18 cellular contexts compared by ENCODE assay signal in the genomic region with DNA sequence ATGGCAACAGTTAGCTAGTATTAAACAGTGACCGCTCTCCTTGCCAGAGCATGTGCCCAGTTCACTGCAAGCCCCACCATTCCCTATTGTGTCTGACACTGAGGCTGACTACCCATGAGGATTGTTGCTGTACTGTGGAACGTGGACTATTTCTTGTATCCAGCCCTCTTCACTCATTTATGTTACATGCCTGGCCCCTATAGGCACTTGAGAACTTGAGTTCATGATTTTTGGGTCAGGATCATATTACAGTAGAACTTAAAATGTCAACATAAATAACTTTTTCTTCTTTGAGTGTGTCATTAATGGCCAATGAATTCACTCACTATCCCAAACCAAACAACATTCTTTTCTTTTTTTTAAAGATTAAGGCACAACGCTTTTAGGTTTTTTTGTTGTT. TPM values are rescaled to one million over a fixed set of nuclear protein-coding genes. Genes with fewer than 3 reads are reported as not detected.
DNase-seq lines count a peak whose midpoint lies in the region; ATAC-seq and TF ChIP-seq lines count a peak whose summit lies in the region.
"Had no signal": no experiment of that assay in that cellular context is flagged by ENCODE, and none has a peak within 500 bp of the region (broad histone marks: within the 10 kb centered on the region; RNA-seq: fewer than 3 reads in every experiment).

No MANE protein-coding gene starts in this region.

- H2AFZ ChIP-seq in SK-N-SH (ENCODE audit: low read depth) (no peak overlapping the region), fibroblast of lung (ENCODE audit: low read length) (no peak overlapping the region)

- no peaks in the 10 kb centered on the region for H3K79me2 ChIP-seq in SK-N-SH (ENCODE audit: insufficient read depth)
- no peaks in the 10 kb centered on the region for H3K79me2 ChIP-seq in fibroblast of lung (ENCODE audit: control insufficient read depth, insufficient read depth, low read length)

- DNase-seq in SK-N-SH (no peak), OCI-M1 (lab: John Stamatoyannopoulos, UW) (peak; percentile 17), fibroblast of lung (ENCODE audit: low read depth in 2 of 2) (peak; percentile 3 to 78), renal cortical epithelial cell (ENCODE audit: low read depth) (peak; percentile 21), inferior parietal cortex (ENCODE audit: extremely low spot score) (no peak), NCI-H1105 (lab: John Stamatoyannopoulos, UW) (no peak)
- DNase-seq in stimulated activated CD4-positive, alpha-beta T cell treated with anti-CD3 and anti-CD28 coated beads, Interleukin-12 subunit alpha, Interleukin-12 subunit beta, amount 100 ng/mL, for 4 hours = no peak
- DNase-seq: activated CD4-positive, alpha-beta T cell treated with anti-CD3 and anti-CD28 coated beads, Interleukin-2, amount 50 U/mL, for 1 hour; CD4-positive, CD25-positive, alpha-beta regulatory T cell; glutamatergic neuron; left ventricle myocardium superior; NCI-H1105 treated with DMSO at 0.1 percent for 48 hours; stimulated activated naive CD4-positive, alpha-beta T cell; tibial artery had no signal

- WGBS in SK-N-SH (ENCODE audit: low lambda C conversion rate) = 79% methylated on average over 3 of the region's 3 CpGs

- H3K27me3 ChIP-seq in SK-N-SH (ENCODE audit: insufficient read depth) (no peaks in the 10 kb centered on the region; the same call in 1 of the 2 replicates), fibroblast of lung (ENCODE audit: control insufficient read depth, insufficient read depth, low read length) (no peaks in the 10 kb centered on the region)
- H3K27me3 ChIP-seq: ascending aorta, right atrium auricular region, tibial artery had no signal

- CTCF ChIA-PET in SK-N-SH (lab: Yijun Ruan, JAX) = interaction anchor here (1.4 kb wide), 1 partner anchor 44 kb away, joined by 3 read pairs; no protein-coding TSS in a partner anchor

- no peaks in the 10 kb centered on the region for H3K9me2 ChIP-seq in SK-N-SH

- H3K36me3 ChIP-seq in SK-N-SH (replicated peaks in 1 of 2; ENCODE audit: control insufficient read depth in 1 of 2, insufficient read depth in 2 of 2, low read length in 1 of 2) (no peaks in the 10 kb centered on the region), fibroblast of lung (ENCODE audit: control insufficient read depth, insufficient read depth, low read length) (no peaks in the 10 kb centered on the region)
- H3K36me3 ChIP-seq: ascending aorta, right atrium auricular region, tibial artery had no signal

- H3K9ac ChIP-seq in SK-N-SH = no peak overlapping the region
- H3K9ac ChIP-seq in fibroblast of lung (ENCODE audit: insufficient read depth, low read length) = no peak overlapping the region

- TF ChIP-seq CTCF in SK-N-SH (IDR thresholded peaks at IDR 0.05) (no peak), fibroblast of lung (conservative IDR thresholded peaks at IDR 0.05 in 1 of 2, IDR thresholded peaks at IDR 0.05 in 1 of 2; ENCODE audit: low read depth in 1 of 2, low read length in 2 of 2) (peak; percentile 10 to 37)

- TF ChIP-seq EP300 in SK-N-SH (IDR thresholded peaks at IDR 0.05; ENCODE audit: borderline replicate concordance in 1 of 2, low read depth in 1 of 2, low read length in 1 of 2) = no peak

- POLR2A ChIA-PET in SK-N-SH (lab: Yijun Ruan, JAX) = no interaction called here

- H3K4me2 ChIP-seq in SK-N-SH (no peak overlapping the region), fibroblast of lung (ENCODE audit: extremely low read depth, insufficient read depth, low read length) (no peak overlapping the region)

- no peak overlapping the region for H3K4me3 ChIP-seq in SK-N-SH (ENCODE audit: low read depth in 2 of 2, low read length in 1 of 2)
- no peak overlapping the region for H3K4me3 ChIP-seq in fibroblast of lung (replicated peaks in 1 of 4; ENCODE audit: control extremely low read depth in 1 of 4, insufficient read depth in 1 of 4, low read depth in 3 of 4, low read length in 4 of 4)
- H3K4me3 ChIP-seq: ascending aorta, right atrium auricular region, SK-N-MC, tibial artery had no signal

- H3F3A ChIP-seq in SK-N-SH (replicated peaks; ENCODE audit: insufficient read depth) = no peaks in the 10 kb centered on the region

- H4K20me1 ChIP-seq in SK-N-SH (ENCODE audit: insufficient read depth) (no peaks in the 10 kb centered on the region), fibroblast of lung (ENCODE audit: control insufficient read depth, extremely low read depth, insufficient read depth, low read length) (no peaks in the 10 kb centered on the region)

- H3K4me1 ChIP-seq in SK-N-SH (ENCODE audit: control insufficient read depth in 1 of 2, insufficient read depth in 2 of 2, low read depth in 1 of 2, low read length in 1 of 2) (no peaks in the 10 kb centered on the region), fibroblast of lung (ENCODE audit: control insufficient read depth, extremely low read depth, insufficient read depth, low read length) (no peaks in the 10 kb centered on the region)
- H3K4me1 ChIP-seq: ascending aorta, right atrium auricular region had no signal

- H3K9me3 ChIP-seq in SK-N-SH (no peaks in the 10 kb centered on the region), fibroblast of lung (ENCODE audit: control insufficient read depth, insufficient read depth, low read depth, low read length) (no peaks in the 10 kb centered on the region)
- H3K9me3 ChIP-seq: ascending aorta, right atrium auricular region, tibial artery had no signal

- no peak for TF ChIP-seq RAD21 in SK-N-SH (IDR thresholded peaks at IDR 0.05; ENCODE audit: low read length)

- 0 out of 3 replicates have a peak, but pooled peaks have one; percentile 34 for ATAC-seq in SK-N-SH treated with all-trans-retinoic acid at 6 μM for 48 hours
- ATAC-seq: left ventricle myocardium superior had no signal

- H3K27ac ChIP-seq in SK-N-SH (ENCODE audit: low read depth in 2 of 2, low read length in 1 of 2) (no peak overlapping the region), fibroblast of lung (ENCODE audit: insufficient read depth, low read length) (no peak overlapping the region)
- H3K27ac ChIP-seq: ascending aorta, right atrium auricular region, SK-N-MC, tibial artery had no signal

TF ChIP-seq in SK-N-SH treated with all-trans-retinoic acid at 6 μM for 48 hours, 23 proteins besides CTCF, POLR2A, EP300 and RAD21 (continues in another document):
- TF ChIP-seq ZNF8 (CRISPR knock-in tag; IDR thresholded peaks at IDR 0.05) (no peak), BACH2 (CRISPR knock-in tag; IDR thresholded peaks at IDR 0.05; ENCODE audit: borderline replicate concordance) (no peak), CSDC2 (CRISPR knock-in tag; IDR thresholded peaks at IDR 0.05) (no peak), TCF4 (CRISPR knock-in tag; IDR thresholded peaks at IDR 0.05; ENCODE audit: borderline replicate concordance) (no peak), RARB (CRISPR knock-in tag; IDR thresholded peaks at IDR 0.05) (no peak)

TF ChIP-seq in SK-N-SH, 30 proteins besides CTCF, POLR2A, EP300 and RAD21:
- TF ChIP-seq FOXJ3 (CRISPR knock-in tag; IDR thresholded peaks at IDR 0.05) (no peak), NRF1 (IDR thresholded peaks at IDR 0.05; ENCODE audit: low read depth, low read length) (no peak), RCOR1 (IDR thresholded peaks at IDR 0.05; ENCODE audit: low read length) (no peak), SIN3A (IDR thresholded peaks at IDR 0.05; ENCODE audit: borderline replicate concordance, low read depth, low read length) (no peak), GATA2 (CRISPR knock-in tag; IDR thresholded peaks at IDR 0.05) (no peak)

RNA-seq across cellular contexts. Expression of gene LYRM1, which starts 55.7 kb away (rescaled TPM):
- 18.1 and 21.9 TPM in 2 replicates for polyA plus RNA-seq in SK-N-SH (2012; rRNA removed)
- polyA plus RNA-seq in SK-N-SH (2012; cell fraction: cytosol; rRNA removed) = 30.9 and 32.6 TPM in 2 replicates
- polyA plus RNA-seq in SK-N-SH (2012; cell fraction: nucleus; rRNA removed) = 2.8 and 8.5 TPM in 2 replicates
- 87.1 and 131 TPM in 2 replicates for total RNA-seq in fibroblast of lung
- polyA plus RNA-seq in fibroblast of lung = 54.9 and 55.3 TPM in 2 replicates
- 39.0 and 42.7 TPM in 2 replicates for polyA plus RNA-seq in fibroblast of lung (2012)
- 1.4 TPM in 2 replicates for polyA minus RNA-seq in fibroblast of lung (ENCODE audit: low replicate concordance)
- 70.7 and 89.3 TPM in 2 replicates for total RNA-seq in renal cortical epithelial cell

RNA-seq across cellular contexts. Expression of gene DCUN1D3, which starts 56.2 kb away (rescaled TPM):
- polyA plus RNA-seq in SK-N-SH (2012; rRNA removed) = 4.7 and 6.2 TPM in 2 replicates
- polyA plus RNA-seq in SK-N-SH (2012; cell fraction: cytosol; rRNA removed) = 4.5 and 4.7 TPM in 2 replicates
- polyA plus RNA-seq in SK-N-SH (2012; cell fraction: nucleus; rRNA removed) = 6.8 and 7.8 TPM in 2 replicates
- 30.8 and 42.8 TPM in 2 replicates for total RNA-seq in fibroblast of lung
- 18.7 and 20.4 TPM in 2 replicates for polyA plus RNA-seq in fibroblast of lung
- polyA plus RNA-seq in fibroblast of lung (2012) = 13.6 and 17.0 TPM in 2 replicates
- 13.3 and 22.0 TPM in 2 replicates for polyA minus RNA-seq in fibroblast of lung (ENCODE audit: low replicate concordance)
- 31.2 and 39.2 TPM in 2 replicates for total RNA-seq in renal cortical epithelial cell

Comparison
In these comparisons a context has a peak if more than half of its experiments do, and no peak if none do; other contexts are left out.
1. DNase-seq: peak in OCI-M1 (single experiment), fibroblast of lung (2 of 2) and renal cortical epithelial cell (single experiment); none in SK-N-SH (single experiment), inferior parietal cortex (single experiment), stimulated activated CD4-positive, alpha-beta T cell treated with anti-CD3 and anti-CD28 coated beads, Interleukin-12 subunit alpha, Interleukin-12 subunit beta, amount 100 ng/mL, for 4 hours (single experiment) and NCI-H1105 (single experiment).